Comparison of ENCODE assay signal across 1 cellular context in genomic region chr7:158272509-158273137, GRCh38.
TF ChIP-seq lines count a peak whose summit lies in the region.

No MANE protein-coding gene starts in this region.

TF ChIP-seq in H1, 55 proteins besides CTCF, POLR2A, EP300 and RAD21 (continued from another document):
- TF ChIP-seq SUZ12 (IDR thresholded peaks at IDR 0.05; ENCODE audit: low read length) (no peak), SIN3A (conservative IDR thresholded peaks at IDR 0.05 in 1 of 2, IDR thresholded peaks at IDR 0.05 in 1 of 2; ENCODE audit: low read depth in 1 of 2, low read length in 2 of 2) (no peak), TBP (IDR thresholded peaks at IDR 0.05; ENCODE audit: low read depth, low read length) (no peak), SP2 (IDR thresholded peaks at IDR 0.05; ENCODE audit: low read length) (no peak), GTF2F1 (IDR thresholded peaks at IDR 0.05; ENCODE audit: borderline replicate concordance, low read depth, low read length) (no peak), KDM5A (IDR thresholded peaks at IDR 0.05; ENCODE audit: low read length) (no peak), TAF7 (optimal IDR thresholded peaks at IDR 0.05; ENCODE audit: borderline replicate concordance, low read depth, low read length) (no peak)
